Comparison of ENCODE assay signal across 1 cellular context in genomic region chr2:63789318-63790051, GRCh38.
A peak's percentile ranks its signal among the peaks of the same experiment; 100 is the strongest.
TF ChIP-seq lines count a peak whose summit lies in the region.

No MANE protein-coding gene starts in this region.

TF ChIP-seq in SK-N-SH, 30 proteins besides CTCF, POLR2A, EP300 and RAD21 (continued from another document):
- TF ChIP-seq REST (IDR thresholded peaks at IDR 0.05; ENCODE audit: low read depth, low read length): no peak
- TF ChIP-seq SIN3A (IDR thresholded peaks at IDR 0.05; ENCODE audit: borderline replicate concordance, low read depth, low read length): no peak
- TF ChIP-seq EZH2phosphoT487 (IDR thresholded peaks at IDR 0.05; ENCODE audit: borderline replicate concordance, low read depth): no peak
- no peak for TF ChIP-seq GATA2 (CRISPR knock-in tag; IDR thresholded peaks at IDR 0.05)
- TF ChIP-seq GABPA (IDR thresholded peaks at IDR 0.05; ENCODE audit: low read depth): no peak
- TF ChIP-seq RFX5 (IDR thresholded peaks at IDR 0.05; ENCODE audit: low read length): no peak
- TF ChIP-seq SMC3 (IDR thresholded peaks at IDR 0.05; ENCODE audit: low read depth, low read length): no peak
- TF ChIP-seq TCF12 (IDR thresholded peaks at IDR 0.05): peak; percentile 95
- no peak for TF ChIP-seq TAF1 (IDR thresholded peaks at IDR 0.05; ENCODE audit: borderline replicate concordance, low read depth, low read length)
- TF ChIP-seq ZBTB33 (IDR thresholded peaks at IDR 0.05; ENCODE audit: borderline replicate concordance, low read depth): no peak
- TF ChIP-seq JUND (IDR thresholded peaks at IDR 0.05): no peak; the same call in 1 of the 2 replicates
- no peak for TF ChIP-seq YY1 (IDR thresholded peaks at IDR 0.05; ENCODE audit: low read depth)
- TF ChIP-seq, protein P1, sequence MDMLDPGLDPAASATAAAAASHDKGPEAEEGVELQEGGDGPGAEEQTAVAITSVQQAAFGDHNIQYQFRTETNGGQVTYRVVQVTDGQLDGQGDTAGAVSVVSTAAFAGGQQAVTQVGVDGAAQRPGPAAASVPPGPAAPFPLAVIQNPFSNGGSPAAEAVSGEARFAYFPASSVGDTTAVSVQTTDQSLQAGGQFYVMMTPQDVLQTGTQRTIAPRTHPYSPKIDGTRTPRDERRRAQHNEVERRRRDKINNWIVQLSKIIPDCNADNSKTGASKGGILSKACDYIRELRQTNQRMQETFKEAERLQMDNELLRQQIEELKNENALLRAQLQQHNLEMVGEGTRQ (IDR thresholded peaks at IDR 0.05; ENCODE audit: borderline replicate concordance, low read depth, low read length): no peak
- peak; percentile 33; the same call in 1 of the 2 replicates for TF ChIP-seq POLR2AphosphoS5 (IDR thresholded peaks at IDR 0.05; ENCODE audit: low read depth, low read length)
- TF ChIP-seq, protein P2, sequence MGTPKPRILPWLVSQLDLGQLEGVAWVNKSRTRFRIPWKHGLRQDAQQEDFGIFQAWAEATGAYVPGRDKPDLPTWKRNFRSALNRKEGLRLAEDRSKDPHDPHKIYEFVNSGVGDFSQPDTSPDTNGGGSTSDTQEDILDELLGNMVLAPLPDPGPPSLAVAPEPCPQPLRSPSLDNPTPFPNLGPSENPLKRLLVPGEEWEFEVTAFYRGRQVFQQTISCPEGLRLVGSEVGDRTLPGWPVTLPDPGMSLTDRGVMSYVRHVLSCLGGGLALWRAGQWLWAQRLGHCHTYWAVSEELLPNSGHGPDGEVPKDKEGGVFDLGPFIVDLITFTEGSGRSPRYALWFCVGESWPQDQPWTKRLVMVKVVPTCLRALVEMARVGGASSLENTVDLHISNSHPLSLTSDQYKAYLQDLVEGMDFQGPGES (IDR thresholded peaks at IDR 0.05; ENCODE audit: low read depth, low read length): no peak
- TF ChIP-seq FOXM1 (IDR thresholded peaks at IDR 0.05; ENCODE audit: low read depth): no peak
- TF ChIP-seq RCOR1 (IDR thresholded peaks at IDR 0.05; ENCODE audit: low read length): no peak
